13 cellular contexts compared by ENCODE assay signal in the genomic region with DNA sequence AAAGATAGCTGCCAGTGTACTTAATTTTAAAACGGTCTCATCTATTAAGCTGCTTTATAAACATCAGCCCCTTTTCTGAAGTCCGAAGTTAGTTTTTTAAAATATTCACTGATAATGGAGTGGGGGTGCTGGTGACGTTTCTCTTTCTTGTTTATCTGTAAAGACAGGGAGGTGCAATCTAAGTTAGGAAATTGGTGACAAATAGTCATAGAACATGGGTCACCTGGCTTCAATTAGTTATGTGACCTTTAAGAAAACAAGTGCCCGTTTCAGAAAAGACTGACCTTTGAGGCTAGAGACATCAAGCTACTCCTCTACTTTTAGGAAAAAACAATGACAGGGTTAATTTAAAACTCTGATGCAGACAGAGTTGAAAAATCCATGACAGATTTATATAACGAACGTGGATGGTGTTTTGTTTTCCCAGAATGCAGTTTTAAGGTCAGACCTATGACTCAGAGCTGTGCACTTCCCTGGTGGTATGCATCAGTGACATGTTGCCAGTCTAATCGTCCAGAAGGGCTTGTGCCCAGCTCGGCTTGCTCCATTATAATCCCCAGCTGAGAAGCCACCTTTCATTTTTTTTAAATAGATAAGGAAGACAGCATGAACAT. TPM values are rescaled to one million over a fixed set of nuclear protein-coding genes. Genes with fewer than 3 reads are reported as not detected.
DNase-seq lines count a peak whose midpoint lies in the region; ATAC-seq, FAIRE-seq and TF ChIP-seq lines count a peak whose summit lies in the region.
"Had no signal": no experiment of that assay in that cellular context is flagged by ENCODE, and none has a peak within 500 bp of the region (broad histone marks: within the 10 kb centered on the region; RNA-seq: fewer than 3 reads in every experiment).

No MANE protein-coding gene starts in this region.

- in situ Hi-C loops in Caki2 (cut with HindIII; ENCODE audit: low pct_unique_long_range_greater_than_20kb, low sequenced_read_pairs): no loop called here

- no peaks in the 10 kb centered on the region for H3K79me2 ChIP-seq in mesendoderm (ENCODE audit: control insufficient read depth, insufficient read depth, low read length)

- H3K27me3 ChIP-seq in pancreas: peaks cover 0 to 25% (median 7%) of the 10 kb centered on the region in 4 donors
- H3K27me3 ChIP-seq in mesendoderm (ENCODE audit: insufficient read depth, low read length, poor library complexity): no peaks in the 10 kb centered on the region
- H3K27me3 ChIP-seq: neutrophil, SJCRH30 had no signal

- intact Hi-C loops in pancreas (cut with DNase I) (no loop called here), posterior cingulate gyrus (cut with DNase I) (no loop called here)

- H3K4me2 ChIP-seq in mesendoderm (ENCODE audit: low read length): no peak overlapping the region

- no peak overlapping the region for H3K4ac ChIP-seq in mesendoderm (ENCODE audit: low read depth, low read length)

- no peak overlapping the region for H2BK15ac ChIP-seq in mesendoderm (replicated peaks; ENCODE audit: low read depth)

- no peaks in the 10 kb centered on the region for H3K9me3 ChIP-seq in pancreas
- H3K9me3 ChIP-seq: neutrophil, SJCRH30 had no signal

- peak; percentile 78 for FAIRE-seq in pancreas (lab: Jason Lieb, UNC)

- no peak overlapping the region for H4K5ac ChIP-seq in mesendoderm (ENCODE audit: low read length)

- H3K79me1 ChIP-seq in mesendoderm (ENCODE audit: low read length): no peaks in the 10 kb centered on the region

- H3K4me3 ChIP-seq in foreskin fibroblast (ENCODE audit: low read depth in 1 of 2, low read length in 2 of 2) (no peak overlapping the region), pancreas (no peak overlapping the region), mesendoderm (ENCODE audit: low read length) (no peak overlapping the region)
- H3K4me3 ChIP-seq: SJCRH30 had no signal

- no peak overlapping the region for H3K23ac ChIP-seq in mesendoderm (ENCODE audit: low read length)

- TF ChIP-seq CTCF in foreskin fibroblast (IDR thresholded peaks at IDR 0.05; ENCODE audit: low read depth, low read length) (no peak), pancreas (IDR thresholded peaks at IDR 0.05) (no peak)

- H3K36me3 ChIP-seq in pancreas: no peaks in the 10 kb centered on the region
- H3K36me3 ChIP-seq in mesendoderm (ENCODE audit: control insufficient read depth, insufficient read depth, low read length): no peaks in the 10 kb centered on the region
- H3K36me3 ChIP-seq: neutrophil, SJCRH30 had no signal

- H4K8ac ChIP-seq in mesendoderm (ENCODE audit: low read depth, low read length): no peak overlapping the region

- H2BK5ac ChIP-seq in mesendoderm (ENCODE audit: low read length): no peak overlapping the region

- WGBS in pancreas, 2 donors: 6% methylated on average over 8 of the region's 8 CpGs
- WGBS in mesendoderm (ENCODE audit: extremely low coverage, insufficient coverage, low lambda C conversion rate): no CpG with 5 or more reads among the region's 8 CpGs

- H3K4me1 ChIP-seq in pancreas: no peaks in the 10 kb centered on the region
- no peaks in the 10 kb centered on the region for H3K4me1 ChIP-seq in mesendoderm (ENCODE audit: control insufficient read depth, low read depth, low read length)

- ATAC-seq in pancreas: peak in 2 of 4 donors; percentile 35 to 42
- ATAC-seq: activated CD8-positive, alpha-beta T cell treated with anti-CD3 and anti-CD28 coated beads, Interleukin-2, amount 10 ng/mL, durations not matched to agents 7 days and 5 days had no signal

- no peak overlapping the region for H2AK5ac ChIP-seq in mesendoderm (ENCODE audit: low read length)

- no peak overlapping the region for H3K9ac ChIP-seq in mesendoderm (ENCODE audit: low read length)

- peak; percentile 63 for DNase-seq in Caki2 (ENCODE audit: low read depth)
- DNase-seq in RPMI7951 (ENCODE audit: low read depth): peak; percentile 66
- DNase-seq in foreskin fibroblast: peak; percentile 52 to 68
- no peak for DNase-seq in pancreas
- DNase-seq in mesendoderm: no peak
- DNase-seq in OCI-M1 (lab: John Stamatoyannopoulos, UW): no peak
- DNase-seq in posterior cingulate gyrus: no peak
- DNase-seq in activated CD8-positive, alpha-beta memory T cell treated with anti-CD3 and anti-CD28 coated beads, Interleukin-2, amount 50 U/mL, for 48 hours: no peak
- DNase-seq: activated CD8-positive, alpha-beta T cell treated with anti-CD3 and anti-CD28 coated beads, Interleukin-2, amount 10 ng/mL, durations not matched to agents 7 days and 5 days; COR-L47; glutamatergic neuron; SJCRH30 had no signal

- H3K27ac ChIP-seq in pancreas: no peak overlapping the region
- H3K27ac ChIP-seq in mesendoderm (ENCODE audit: low read depth, low read length): no peak overlapping the region
- H3K27ac ChIP-seq: neutrophil, SJCRH30 had no signal

- no peak overlapping the region for H3K56ac ChIP-seq in mesendoderm (ENCODE audit: low read length)

- no peak overlapping the region for H3K18ac ChIP-seq in mesendoderm (ENCODE audit: low read length)

- no peak overlapping the region for H2BK120ac ChIP-seq in mesendoderm (ENCODE audit: low read depth, low read length)

RNA-seq across cellular contexts. Expression of a gene that starts 38.2 kb away (rescaled TPM):
- 72.9 and 95.8 TPM in 2 replicates for total RNA-seq in Caki2 (2014; rRNA removed; shearing (Covaris generic); ENCODE audit: low replicate concordance)
- 55.9 and 69.2 TPM in 2 replicates for total RNA-seq in RPMI7951 (2014; rRNA removed; shearing (Covaris generic))
- 10 to 100 TPM in 3 of 6 donors, 1 to 10 TPM in 3; 6.2 to 22.0 (median 10.4) TPM for total RNA-seq in pancreas
- 10 to 100 TPM; 25.3 to 31.6 TPM for polyA plus RNA-seq in pancreas
- 17.6 TPM for polyA plus RNA-seq in mesendoderm (2013, experiment 1 of 2)
- 18.1 TPM for polyA plus RNA-seq in mesendoderm (2013, experiment 2 of 2)

Comparison
In these comparisons a context has a peak if more than half of its experiments do, and no peak if none do; other contexts are left out.
1. DNase-seq: peak in Caki2 (single experiment), RPMI7951 (single experiment) and foreskin fibroblast (2 of 2); none in pancreas (0 of 6), mesendoderm (single experiment), OCI-M1 (single experiment), posterior cingulate gyrus (0 of 10) and activated CD8-positive, alpha-beta memory T cell treated with anti-CD3 and anti-CD28 coated beads, Interleukin-2, amount 50 U/mL, for 48 hours (single experiment).